In the genomic region with DNA sequence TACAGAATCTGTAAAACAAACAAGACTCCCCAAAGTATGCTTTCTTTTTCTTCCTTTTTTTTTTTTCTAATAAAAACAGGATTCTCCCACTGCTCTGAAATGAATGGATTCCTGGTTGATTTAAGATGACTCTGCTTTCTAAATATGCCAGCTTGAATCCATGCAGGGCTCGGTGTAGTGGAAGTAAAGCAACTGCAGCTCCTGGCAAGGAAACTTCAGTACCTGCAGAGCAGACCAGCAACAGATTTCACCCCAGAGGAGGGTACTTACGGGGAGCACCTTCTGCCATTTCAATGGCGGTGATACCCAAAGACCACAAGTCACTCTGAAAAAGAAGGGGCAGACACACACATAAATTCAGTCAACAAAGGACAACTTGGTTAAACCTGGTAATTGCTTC, we compare ENCODE assay signal across 22 cellular contexts.
DNase-seq lines count a peak whose midpoint lies in the region; ATAC-seq and TF ChIP-seq lines count a peak whose summit lies in the region.
"Had no signal": no experiment of that assay in that cellular context is flagged by ENCODE, and none has a peak within 500 bp of the region (broad histone marks: within the 10 kb centered on the region; RNA-seq: fewer than 3 reads in every experiment).

No MANE protein-coding gene starts in this region.

- TF ChIP-seq CTCF in esophagus muscularis mucosa (IDR thresholded peaks at IDR 0.05) (no peak), psoas muscle (IDR thresholded peaks at IDR 0.05) (no peak)

- H3K4me1 ChIP-seq in esophagus muscularis mucosa, result peaks cover 15 to 38% (median 21%) of the 10 kb centered on the region in 4 donors
- peaks cover 18% of the 10 kb centered on the region for H3K4me1 ChIP-seq in psoas muscle

- TF ChIP-seq EP300 in esophagus muscularis mucosa (IDR thresholded peaks at IDR 0.05), result no peak

- WGBS in esophagus muscularis mucosa, result 90% methylated on average over 3 of the region's 3 CpGs
- 76 to 91% (median 77%) methylated on average over 3 of the region's 3 CpGs for WGBS in psoas muscle, 3 donors

- H3K36me3 ChIP-seq in esophagus muscularis mucosa (no peaks in the 10 kb centered on the region), psoas muscle (ENCODE audit: insufficient read depth in 1 of 2, low read depth in 1 of 2) (no peaks in the 10 kb centered on the region)
- H3K36me3 ChIP-seq: MG63 had no signal

- peak; percentile 9 for DNase-seq in NCI-H2171 treated with DMSO at 0.1 percent for 48 hours (lab: John Stamatoyannopoulos, UW)
- no peak for DNase-seq in NCI-H2171 (lab: John Stamatoyannopoulos, UW)
- peak; percentile 51 for DNase-seq in astrocyte of the hippocampus (ENCODE audit: low read depth, low spot score)
- peak; percentile 62 for DNase-seq in esophagus muscularis mucosa (ENCODE audit: extremely low spot score)
- no peak for DNase-seq in psoas muscle
- DNase-seq in D341Med (ENCODE audit: low spot score), result no peak
- DNase-seq in SKM-1 treated with dmso at 0.1 percent for 144 hours (lab: John Stamatoyannopoulos, UW; ENCODE audit: unreplicated experiment), result no peak
- DNase-seq: Caco-2; CD8-positive, alpha-beta T cell; DMS79 treated with DMSO at 0.1 percent for 48 hours; H7; KBM-7; MG63; NCI-H2029 treated with DMSO at 0.1 percent for 48 hours; NCI-H226; NCI-H510A; NCI-H69; SHP77 treated with DMSO at 0.1 percent for 48 hours had no signal

- H3K27ac ChIP-seq in esophagus muscularis mucosa (replicated peaks in 1 of 4) (peak overlapping the region in 1 of 4 donors; percentile 63), psoas muscle (peak overlapping the region; percentile 72)
- H3K27ac ChIP-seq: 22Rv1, C4-2B, GM23248 had no signal

- H3K27me3 ChIP-seq in esophagus muscularis mucosa, result no peaks in the 10 kb centered on the region
- H3K27me3 ChIP-seq in psoas muscle (ENCODE audit: insufficient read depth in 3 of 3, low read length in 2 of 3), result no peaks in the 10 kb centered on the region
- H3K27me3 ChIP-seq: MG63 had no signal

- H3K4me3 ChIP-seq in esophagus muscularis mucosa, result no peak overlapping the region
- H3K4me3 ChIP-seq in psoas muscle, result no peak overlapping the region
- H3K4me3 ChIP-seq: GM23248, MG63 had no signal

- H3K9me3 ChIP-seq in esophagus muscularis mucosa (no peaks in the 10 kb centered on the region), psoas muscle (no peaks in the 10 kb centered on the region)
- H3K9me3 ChIP-seq: Caco-2, MG63 had no signal

- no peak for TF ChIP-seq POLR2A in esophagus muscularis mucosa (IDR thresholded peaks at IDR 0.05; ENCODE audit: low read depth)

- intact Hi-C loops in esophagus muscularis mucosa (cut with DNase I), result no loop called here
- intact Hi-C loops in psoas muscle (cut with DNase I), result no loop called here

- ATAC-seq in psoas muscle (no peak), HG02973 (IDR thresholded peaks at IDR 0.05; ENCODE audit: unreplicated experiment) (no peak)
- ATAC-seq: CD8-positive, alpha-beta T cell had no signal

Comparison
In these comparisons a context has a peak if more than half of its experiments do, and no peak if none do; other contexts are left out.
1. DNase-seq: peak in NCI-H2171 treated with DMSO at 0.1 percent for 48 hours (single experiment), astrocyte of the hippocampus (single experiment) and esophagus muscularis mucosa (single experiment); none in NCI-H2171 (single experiment), psoas muscle (0 of 2), D341Med (single experiment) and SKM-1 treated with dmso at 0.1 percent for 144 hours (single experiment).